8 cellular contexts compared by ENCODE assay signal in genomic region chr1:201582261-201582951, GRCh38. TPM values are rescaled to one million over a fixed set of nuclear protein-coding genes. Genes with fewer than 3 reads are reported as not detected.
A peak's percentile ranks its signal among the peaks of the same experiment; 100 is the strongest.
DNase-seq lines count a peak whose midpoint lies in the region; ATAC-seq and TF ChIP-seq lines count a peak whose summit lies in the region.

No MANE protein-coding gene starts in this region.

- CTCF ChIA-PET in RWPE1 (lab: Yijun Ruan, JAX) (interaction anchor here (0.5 to 2.2 kb wide), 6 partner anchors 9 to 1047 kb away, joined by 3 to 8 read pairs (median 5); no protein-coding TSS in a partner anchor), A673 (lab: Charles Lee) (interaction anchor here (0.5 kb wide), 1 partner anchor 546 kb away, joined by 3 read pairs; no protein-coding TSS in a partner anchor)

- POLR2A ChIA-PET in RWPE1 (lab: Yijun Ruan, JAX; ENCODE audit: low non-redundant PET): interaction anchor here (0.6 kb wide), 1 partner anchor 238 kb away, joined by 3 read pairs; no protein-coding TSS in a partner anchor
- POLR2A ChIA-PET in A673 (lab: Charles Lee; ENCODE audit: low non-redundant PET): no interaction called here

- intact Hi-C loops in A673 (cut with micrococcal nuclease; ENCODE audit: unreplicated experiment): no loop called here

- peak; percentile 65 for DNase-seq in HT1080 (ENCODE audit: low read depth)
- no peak for DNase-seq in RWPE1 (ENCODE audit: low spot score)
- DNase-seq in glomerular visceral epithelial cell (ENCODE audit: extremely low spot score): peak; percentile 68
- no peak for DNase-seq in A673 (ENCODE audit: low spot score)
- no peak for DNase-seq in inferior parietal cortex (ENCODE audit: extremely low spot score)
- DNase-seq in stimulated activated naive CD4-positive, alpha-beta T cell (lab: John Stamatoyannopoulos, UW): no peak

- H3K9me3 ChIP-seq in A673 (ENCODE audit: low read depth, low read length, poor library complexity, severe bottlenecking): no peaks in the 10 kb centered on the region

- TF ChIP-seq CTCF in RWPE1 (conservative IDR thresholded peaks at IDR 0.05; ENCODE audit: low read depth) (no peak), A673 (conservative IDR thresholded peaks at IDR 0.05; ENCODE audit: low read depth, low read length) (no peak)

- H3K27ac ChIP-seq in RWPE1 (peak overlapping the region; percentile 13; the same call in 1 of the 2 replicates), skin epidermis (peak overlapping the region in 12 of 21 experiments; percentile 9 to 88 (median 52)), A673 (ENCODE audit: low read depth, low read length, poor library complexity, severe bottlenecking) (no peak overlapping the region)

- BruUV-seq in A673 (replicated peaks; lab: Mats Ljungman, UMichigan): no TSS peak

- no peaks in the 10 kb centered on the region for H3K36me3 ChIP-seq in A673 (ENCODE audit: insufficient read depth, low read length, poor library complexity, severe bottlenecking)

- no peaks in the 10 kb centered on the region for H3K4me1 ChIP-seq in A673 (ENCODE audit: insufficient read depth, low read length, poor library complexity, severe bottlenecking)

- no peak overlapping the region for H3K4me3 ChIP-seq in skin epidermis
- no peak overlapping the region for H3K4me3 ChIP-seq in A673 (ENCODE audit: low read depth, low read length, poor library complexity, severe bottlenecking)

- ATAC-seq in GM21367 (IDR thresholded peaks at IDR 0.05; ENCODE audit: unreplicated experiment): no peak

- no peaks in the 10 kb centered on the region for H3K27me3 ChIP-seq in A673 (replicated peaks; ENCODE audit: insufficient read depth, low read depth, low read length, poor library complexity)

RNA-seq across cellular contexts. Expression of gene NAV1, which starts 43.5 kb away (rescaled TPM):
- total RNA-seq in HT1080 (2014; rRNA removed; shearing (Covaris generic)): 24.2 and 40.6 TPM in 2 replicates
- polyA plus RNA-seq in HT1080 (2015; cell fraction: cytosol; rRNA removed): 46.8 and 65.2 TPM in 2 replicates
- polyA plus RNA-seq in HT1080 (2015; cell fraction: nucleus; rRNA removed): 89.6 and 123 TPM in 2 replicates
- total RNA-seq in A673 (2021): 48.2 and 51.2 TPM in 2 replicates

Comparison
In these comparisons a context has a peak if more than half of its experiments do, and no peak if none do; other contexts are left out.
1. DNase-seq: peak in HT1080 (single experiment) and glomerular visceral epithelial cell (single experiment); none in RWPE1 (single experiment), A673 (single experiment), inferior parietal cortex (single experiment) and stimulated activated naive CD4-positive, alpha-beta T cell (0 of 6).